2 cellular contexts compared by ENCODE assay signal in the genomic region with DNA sequence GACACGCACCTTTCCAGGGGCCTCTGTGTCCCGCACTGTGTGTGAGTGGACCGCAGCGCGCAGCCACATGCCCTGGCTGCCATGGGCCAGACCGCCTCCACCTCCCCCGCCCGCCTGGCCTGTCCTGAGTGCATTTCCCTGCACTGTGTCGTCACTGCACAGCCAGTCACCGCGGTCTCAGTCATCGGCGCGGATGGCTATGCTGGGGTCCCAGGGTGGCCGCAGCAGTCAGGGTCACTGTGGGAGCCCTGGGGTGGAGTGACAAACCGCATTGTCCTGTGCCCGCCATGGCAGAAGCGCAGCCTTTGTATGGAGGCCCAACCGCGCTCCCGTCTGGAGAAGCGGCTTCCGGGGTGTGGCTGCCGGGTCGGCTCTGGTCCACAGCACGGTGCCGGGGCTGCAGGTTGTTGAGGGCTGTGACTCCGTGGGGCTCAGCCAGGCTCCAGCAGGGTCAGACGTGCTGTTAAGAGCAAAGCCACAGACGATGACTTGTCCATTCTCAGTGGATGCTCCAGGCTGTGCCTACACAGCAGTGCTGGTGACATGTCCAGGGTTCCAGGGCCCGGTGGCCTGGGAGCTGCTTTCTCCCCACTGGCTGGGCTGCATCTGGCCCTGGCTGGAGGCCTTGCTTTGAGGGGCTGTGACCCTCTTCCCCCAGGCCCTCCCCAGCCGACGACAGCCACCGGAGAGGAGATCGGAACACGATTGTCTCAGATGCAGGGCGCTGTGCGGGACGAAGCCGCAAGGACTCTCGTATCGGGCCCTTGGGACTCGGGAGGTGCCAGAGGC.
TF ChIP-seq lines count a peak whose summit lies in the region.

No MANE protein-coding gene starts in this region.

TF ChIP-seq in HCT116, 20 proteins besides CTCF, POLR2A, EP300 and RAD21 (continued from another document):
- no peak for TF ChIP-seq EZH2phosphoT487 (IDR thresholded peaks at IDR 0.05; ENCODE audit: borderline replicate concordance)
- no peak for TF ChIP-seq ZNF274 (IDR thresholded peaks at IDR 0.05; ENCODE audit: low read depth, low read length)
- no peak for TF ChIP-seq JUND (IDR thresholded peaks at IDR 0.05)
- TF ChIP-seq ELF1 (IDR thresholded peaks at IDR 0.05; ENCODE audit: borderline replicate concordance, low read depth) = no peak
- TF ChIP-seq SP1 (IDR thresholded peaks at IDR 0.05; ENCODE audit: low read depth) = no peak
- no peak for TF ChIP-seq CEBPB (IDR thresholded peaks at IDR 0.05; ENCODE audit: low read depth)

TF ChIP-seq in GM23338, 12 proteins besides CTCF, POLR2A, EP300 and RAD21 (continued from another document):
- TF ChIP-seq, protein P1, sequence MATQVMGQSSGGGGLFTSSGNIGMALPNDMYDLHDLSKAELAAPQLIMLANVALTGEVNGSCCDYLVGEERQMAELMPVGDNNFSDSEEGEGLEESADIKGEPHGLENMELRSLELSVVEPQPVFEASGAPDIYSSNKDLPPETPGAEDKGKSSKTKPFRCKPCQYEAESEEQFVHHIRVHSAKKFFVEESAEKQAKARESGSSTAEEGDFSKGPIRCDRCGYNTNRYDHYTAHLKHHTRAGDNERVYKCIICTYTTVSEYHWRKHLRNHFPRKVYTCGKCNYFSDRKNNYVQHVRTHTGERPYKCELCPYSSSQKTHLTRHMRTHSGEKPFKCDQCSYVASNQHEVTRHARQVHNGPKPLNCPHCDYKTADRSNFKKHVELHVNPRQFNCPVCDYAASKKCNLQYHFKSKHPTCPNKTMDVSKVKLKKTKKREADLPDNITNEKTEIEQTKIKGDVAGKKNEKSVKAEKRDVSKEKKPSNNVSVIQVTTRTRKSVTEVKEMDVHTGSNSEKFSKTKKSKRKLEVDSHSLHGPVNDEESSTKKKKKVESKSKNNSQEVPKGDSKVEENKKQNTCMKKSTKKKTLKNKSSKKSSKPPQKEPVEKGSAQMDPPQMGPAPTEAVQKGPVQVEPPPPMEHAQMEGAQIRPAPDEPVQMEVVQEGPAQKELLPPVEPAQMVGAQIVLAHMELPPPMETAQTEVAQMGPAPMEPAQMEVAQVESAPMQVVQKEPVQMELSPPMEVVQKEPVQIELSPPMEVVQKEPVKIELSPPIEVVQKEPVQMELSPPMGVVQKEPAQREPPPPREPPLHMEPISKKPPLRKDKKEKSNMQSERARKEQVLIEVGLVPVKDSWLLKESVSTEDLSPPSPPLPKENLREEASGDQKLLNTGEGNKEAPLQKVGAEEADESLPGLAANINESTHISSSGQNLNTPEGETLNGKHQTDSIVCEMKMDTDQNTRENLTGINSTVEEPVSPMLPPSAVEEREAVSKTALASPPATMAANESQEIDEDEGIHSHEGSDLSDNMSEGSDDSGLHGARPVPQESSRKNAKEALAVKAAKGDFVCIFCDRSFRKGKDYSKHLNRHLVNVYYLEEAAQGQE (IDR thresholded peaks at IDR 0.05; ENCODE audit: unreplicated experiment) = no peak
- no peak for TF ChIP-seq NANOG (IDR thresholded peaks at IDR 0.05; ENCODE audit: borderline replicate concordance)
- TF ChIP-seq, protein P2, sequence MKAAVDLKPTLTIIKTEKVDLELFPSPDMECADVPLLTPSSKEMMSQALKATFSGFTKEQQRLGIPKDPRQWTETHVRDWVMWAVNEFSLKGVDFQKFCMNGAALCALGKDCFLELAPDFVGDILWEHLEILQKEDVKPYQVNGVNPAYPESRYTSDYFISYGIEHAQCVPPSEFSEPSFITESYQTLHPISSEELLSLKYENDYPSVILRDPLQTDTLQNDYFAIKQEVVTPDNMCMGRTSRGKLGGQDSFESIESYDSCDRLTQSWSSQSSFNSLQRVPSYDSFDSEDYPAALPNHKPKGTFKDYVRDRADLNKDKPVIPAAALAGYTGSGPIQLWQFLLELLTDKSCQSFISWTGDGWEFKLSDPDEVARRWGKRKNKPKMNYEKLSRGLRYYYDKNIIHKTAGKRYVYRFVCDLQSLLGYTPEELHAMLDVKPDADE (IDR thresholded peaks at IDR 0.05) = no peak
- TF ChIP-seq, protein P3, sequence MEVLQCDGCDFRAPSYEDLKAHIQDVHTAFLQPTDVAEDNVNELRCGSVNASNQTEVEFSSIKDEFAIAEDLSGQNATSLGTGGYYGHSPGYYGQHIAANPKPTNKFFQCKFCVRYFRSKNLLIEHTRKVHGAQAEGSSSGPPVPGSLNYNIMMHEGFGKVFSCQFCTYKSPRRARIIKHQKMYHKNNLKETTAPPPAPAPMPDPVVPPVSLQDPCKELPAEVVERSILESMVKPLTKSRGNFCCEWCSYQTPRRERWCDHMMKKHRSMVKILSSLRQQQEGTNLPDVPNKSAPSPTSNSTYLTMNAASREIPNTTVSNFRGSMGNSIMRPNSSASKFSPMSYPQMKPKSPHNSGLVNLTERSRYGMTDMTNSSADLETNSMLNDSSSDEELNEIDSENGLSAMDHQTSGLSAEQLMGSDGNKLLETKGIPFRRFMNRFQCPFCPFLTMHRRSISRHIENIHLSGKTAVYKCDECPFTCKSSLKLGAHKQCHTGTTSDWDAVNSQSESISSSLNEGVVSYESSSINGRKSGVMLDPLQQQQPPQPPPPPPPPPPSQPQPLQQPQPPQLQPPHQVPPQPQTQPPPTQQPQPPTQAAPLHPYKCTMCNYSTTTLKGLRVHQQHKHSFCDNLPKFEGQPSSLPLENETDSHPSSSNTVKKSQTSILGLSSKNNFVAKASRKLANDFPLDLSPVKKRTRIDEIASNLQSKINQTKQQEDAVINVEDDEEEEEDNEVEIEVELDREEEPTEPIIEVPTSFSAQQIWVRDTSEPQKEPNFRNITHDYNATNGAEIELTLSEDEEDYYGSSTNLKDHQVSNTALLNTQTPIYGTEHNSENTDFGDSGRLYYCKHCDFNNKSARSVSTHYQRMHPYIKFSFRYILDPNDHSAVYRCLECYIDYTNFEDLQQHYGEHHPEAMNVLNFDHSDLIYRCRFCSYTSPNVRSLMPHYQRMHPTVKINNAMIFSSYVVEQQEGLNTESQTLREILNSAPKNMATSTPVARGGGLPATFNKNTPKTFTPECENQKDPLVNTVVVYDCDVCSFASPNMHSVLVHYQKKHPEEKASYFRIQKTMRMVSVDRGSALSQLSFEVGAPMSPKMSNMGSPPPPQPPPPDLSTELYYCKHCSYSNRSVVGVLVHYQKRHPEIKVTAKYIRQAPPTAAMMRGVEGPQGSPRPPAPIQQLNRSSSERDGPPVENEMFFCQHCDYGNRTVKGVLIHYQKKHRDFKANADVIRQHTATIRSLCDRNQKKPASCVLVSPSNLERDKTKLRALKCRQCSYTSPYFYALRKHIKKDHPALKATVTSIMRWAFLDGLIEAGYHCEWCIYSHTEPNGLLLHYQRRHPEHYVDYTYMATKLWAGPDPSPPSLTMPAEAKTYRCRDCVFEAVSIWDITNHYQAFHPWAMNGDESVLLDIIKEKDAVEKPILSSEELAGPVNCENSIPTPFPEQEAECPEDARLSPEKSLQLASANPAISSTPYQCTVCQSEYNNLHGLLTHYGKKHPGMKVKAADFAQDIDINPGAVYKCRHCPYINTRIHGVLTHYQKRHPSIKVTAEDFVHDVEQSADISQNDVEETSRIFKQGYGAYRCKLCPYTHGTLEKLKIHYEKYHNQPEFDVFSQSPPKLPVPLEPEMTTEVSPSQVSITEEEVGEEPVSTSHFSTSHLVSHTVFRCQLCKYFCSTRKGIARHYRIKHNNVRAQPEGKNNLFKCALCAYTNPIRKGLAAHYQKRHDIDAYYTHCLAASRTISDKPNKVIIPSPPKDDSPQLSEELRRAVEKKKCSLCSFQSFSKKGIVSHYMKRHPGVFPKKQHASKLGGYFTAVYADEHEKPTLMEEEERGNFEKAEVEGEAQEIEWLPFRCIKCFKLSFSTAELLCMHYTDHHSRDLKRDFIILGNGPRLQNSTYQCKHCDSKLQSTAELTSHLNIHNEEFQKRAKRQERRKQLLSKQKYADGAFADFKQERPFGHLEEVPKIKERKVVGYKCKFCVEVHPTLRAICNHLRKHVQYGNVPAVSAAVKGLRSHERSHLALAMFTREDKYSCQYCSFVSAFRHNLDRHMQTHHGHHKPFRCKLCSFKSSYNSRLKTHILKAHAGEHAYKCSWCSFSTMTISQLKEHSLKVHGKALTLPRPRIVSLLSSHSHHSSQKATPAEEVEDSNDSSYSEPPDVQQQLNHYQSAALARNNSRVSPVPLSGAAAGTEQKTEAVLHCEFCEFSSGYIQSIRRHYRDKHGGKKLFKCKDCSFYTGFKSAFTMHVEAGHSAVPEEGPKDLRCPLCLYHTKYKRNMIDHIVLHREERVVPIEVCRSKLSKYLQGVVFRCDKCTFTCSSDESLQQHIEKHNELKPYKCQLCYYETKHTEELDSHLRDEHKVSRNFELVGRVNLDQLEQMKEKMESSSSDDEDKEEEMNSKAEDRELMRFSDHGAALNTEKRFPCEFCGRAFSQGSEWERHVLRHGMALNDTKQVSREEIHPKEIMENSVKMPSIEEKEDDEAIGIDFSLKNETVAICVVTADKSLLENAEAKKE (CRISPR knock-in tag; IDR thresholded peaks at IDR 0.05) = no peak
TF ChIP-seq in GM23338: peak in this region for 0.
